Comparison of ENCODE assay signal across 22 cellular contexts in the genomic region with DNA sequence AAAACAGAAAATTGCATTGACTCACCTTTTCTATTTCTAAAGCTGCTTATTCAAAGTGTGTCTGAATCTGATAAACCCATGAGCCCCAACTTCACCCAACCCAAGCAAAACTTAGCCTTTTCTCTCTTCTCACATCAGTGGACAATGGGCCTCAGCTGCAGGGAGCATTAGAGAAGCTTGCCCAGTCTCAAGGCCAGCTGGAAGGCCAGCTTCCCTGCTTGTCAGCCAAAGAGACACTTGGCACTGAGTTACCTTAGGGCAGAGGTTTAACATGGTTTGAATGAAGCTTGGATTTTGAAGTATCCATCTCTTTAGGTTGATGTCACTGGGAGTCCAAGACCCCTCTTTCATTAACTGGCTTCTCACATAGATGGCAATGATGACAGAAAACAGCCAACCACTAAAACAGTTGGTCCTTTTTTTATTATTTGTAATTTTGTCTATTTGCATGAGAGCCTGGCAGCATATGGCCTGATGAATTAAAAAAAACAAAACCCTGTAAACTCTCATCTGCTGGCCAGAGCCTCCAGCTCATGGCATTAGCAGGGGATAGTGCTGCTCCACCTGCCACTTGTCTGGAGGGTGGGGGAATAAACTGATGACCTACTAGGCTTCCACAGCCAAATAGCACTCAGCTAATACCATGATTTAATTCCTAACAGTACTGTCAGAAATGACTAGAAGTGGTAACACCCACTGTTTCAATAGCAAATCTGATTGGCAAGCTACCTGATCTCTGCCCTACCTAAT.
DNase-seq lines count a peak whose midpoint lies in the region; FAIRE-seq and TF ChIP-seq lines count a peak whose summit lies in the region.
"Had no signal": no experiment of that assay in that cellular context is flagged by ENCODE, and none has a peak within 500 bp of the region (broad histone marks: within the 10 kb centered on the region; RNA-seq: fewer than 3 reads in every experiment).

No MANE protein-coding gene starts in this region.

- peak; percentile 31 for DNase-seq in NCI-H2227 (lab: John Stamatoyannopoulos, UW; ENCODE audit: unreplicated experiment)
- DNase-seq in NCI-H2227 treated with DMSO at 0.1 percent for 48 hours (lab: John Stamatoyannopoulos, UW): no peak
- DNase-seq in DMS 273 (lab: John Stamatoyannopoulos, UW; ENCODE audit: unreplicated experiment): peak; percentile 69
- peak; percentile 93 for DNase-seq in NCI-H446 treated with DMSO at 0.1 percent for 48 hours (lab: John Stamatoyannopoulos, UW)
- DNase-seq in cerebellum (ENCODE audit: low spot score): peak; percentile 55
- no peak for DNase-seq in COR-L47 (lab: John Stamatoyannopoulos, UW)
- no peak for DNase-seq in H54 (ENCODE audit: insufficient read length, low spot score)
- no peak for DNase-seq in tibial artery
- DNase-seq: CD8-positive, alpha-beta memory T cell; DMS153; Kasumi-1; NCI-H1417 treated with DMSO at 0.1 percent for 48 hours; NCI-H2081 treated with DMSO at 0.1 percent for 48 hours; NCI-H345; SHP77; T-helper 1 cell had no signal

- no peak for TF ChIP-seq CTCF in tibial artery (IDR thresholded peaks at IDR 0.05)

- no peaks in the 10 kb centered on the region for H3K9me3 ChIP-seq in tibial artery
- H3K9me3 ChIP-seq: BLaER1 treated with 17β-estradiol and CSF1 and Interleukin-3, amounts not matched to agents 10 nM and 100 nM had no signal

- H3K27ac ChIP-seq in tibial artery: no peak overlapping the region
- H3K27ac ChIP-seq: BLaER1 treated with 17β-estradiol and CSF1 and Interleukin-3, amounts not matched to agents 10 nM and 100 nM; HL-60 had no signal

- intact Hi-C loops in tibial artery (cut with DNase I; ENCODE audit: low total_unique reads): no loop called here

- no peaks in the 10 kb centered on the region for H3K36me3 ChIP-seq in tibial artery
- H3K36me3 ChIP-seq: BLaER1 treated with 17β-estradiol and CSF1 and Interleukin-3, amounts not matched to agents 10 nM and 100 nM had no signal

- no peaks in the 10 kb centered on the region for H3K27me3 ChIP-seq in tibial artery
- H3K27me3 ChIP-seq: BLaER1 treated with 17β-estradiol and CSF1 and Interleukin-3, amounts not matched to agents 10 nM and 100 nM had no signal

- no peak for TF ChIP-seq POLR2A in H54 (IDR thresholded peaks at IDR 0.05; ENCODE audit: low read depth, low read length)

- no peak overlapping the region for H3K4me3 ChIP-seq in tibial artery
- H3K4me3 ChIP-seq: BLaER1 treated with 17β-estradiol and CSF1 and Interleukin-3, amounts not matched to agents 10 nM and 100 nM had no signal

- no peak for FAIRE-seq in H54 (lab: Jason Lieb, UNC)
- FAIRE-seq: A204.1, H1, HTR-8/SVneo, RCC 7860 had no signal

- no peaks in the 10 kb centered on the region for H3K4me1 ChIP-seq in tibial artery
- H3K4me1 ChIP-seq: BLaER1 treated with 17β-estradiol and CSF1 and Interleukin-3, amounts not matched to agents 10 nM and 100 nM had no signal

Comparison
In these comparisons a context has a peak if more than half of its experiments do, and no peak if none do; other contexts are left out.
1. DNase-seq: peak in NCI-H2227 (single experiment), DMS 273 (single experiment), NCI-H446 treated with DMSO at 0.1 percent for 48 hours (single experiment) and cerebellum (single experiment); none in NCI-H2227 treated with DMSO at 0.1 percent for 48 hours (single experiment), COR-L47 (single experiment), H54 (single experiment) and tibial artery (0 of 2).